In genomic region chr5:179746872-179747271, GRCh38 we compare ENCODE assay signal across 17 cellular contexts.
"Had no signal": no experiment of that assay in that cellular context is flagged by ENCODE, and none has a peak within 500 bp of the region (broad histone marks: within the 10 kb centered on the region; RNA-seq: fewer than 3 reads in every experiment).

No MANE protein-coding gene starts in this region.

- H3K27me3 ChIP-seq: esophagus squamous epithelium, heart right ventricle, spleen, upper lobe of right lung had no signal

- H3K4me3 Mint-ChIP-seq: activated CD4-positive, alpha-beta T cell treated with anti-CD3 and anti-CD28 coated beads for 36 hours; activated CD8-positive, alpha-beta memory T cell treated with anti-CD3 and anti-CD28 coated beads, Interleukin-2, amount 10 ng/mL, durations not matched to agents 7 days and 5 days; activated naive CD4-positive, alpha-beta T cell treated with anti-CD3 and anti-CD28 coated beads, Interleukin-2, amount 10 ng/mL, durations not matched to agents 7 days and 5 days; nephron; T-helper 2 cell treated with Interferon-gamma antibody and Interleukin-4, amounts not matched to agents 5 μg/mL and 100 μg/mL, for 36 hours had no signal

- DNase-seq: activated CD4-positive, alpha-beta T cell treated with anti-CD3 and anti-CD28 coated beads for 36 hours; activated CD4-positive, alpha-beta T cell treated with anti-CD3 and anti-CD28 coated beads, Interleukin-2, amount 50 U/mL, for 48 hours; activated CD8-positive, alpha-beta memory T cell treated with anti-CD3 and anti-CD28 coated beads, Interleukin-2, amount 10 ng/mL, durations not matched to agents 7 days and 5 days; activated naive CD4-positive, alpha-beta T cell treated with anti-CD3 and anti-CD28 coated beads, Interleukin-2, amount 10 ng/mL, durations not matched to agents 7 days and 5 days; aorta; cerebellar nuclear complex; effector CD8-positive, alpha-beta T cell; esophagus squamous epithelium; heart right ventricle; mesenchymal stem cell; nucleus accumbens; spleen; stimulated activated CD4-positive, alpha-beta T cell treated with anti-CD3 and anti-CD28 coated beads, Interleukin-4, amount 100 ng/mL, for 4 hours; stimulated activated naive CD4-positive, alpha-beta T cell had no signal

- H3K4me3 ChIP-seq: esophagus squamous epithelium, heart right ventricle, spleen, upper lobe of right lung had no signal

- H3K4me1 Mint-ChIP-seq: nephron had no signal

- H3K36me3 ChIP-seq: upper lobe of right lung had no signal

- H3K9me3 ChIP-seq: esophagus squamous epithelium, heart right ventricle, spleen, upper lobe of right lung had no signal

- ATAC-seq: activated CD4-positive, alpha-beta T cell treated with anti-CD3 and anti-CD28 coated beads for 36 hours; activated CD8-positive, alpha-beta memory T cell treated with anti-CD3 and anti-CD28 coated beads, Interleukin-2, amount 10 ng/mL, durations not matched to agents 7 days and 5 days; upper lobe of right lung had no signal

- H3K27me3 Mint-ChIP-seq: activated CD4-positive, alpha-beta T cell treated with anti-CD3 and anti-CD28 coated beads for 36 hours; activated CD8-positive, alpha-beta memory T cell treated with anti-CD3 and anti-CD28 coated beads, Interleukin-2, amount 10 ng/mL, durations not matched to agents 7 days and 5 days; activated naive CD4-positive, alpha-beta T cell treated with anti-CD3 and anti-CD28 coated beads, Interleukin-2, amount 10 ng/mL, durations not matched to agents 7 days and 5 days had no signal

- H3K9me3 Mint-ChIP-seq: activated naive CD4-positive, alpha-beta T cell treated with anti-CD3 and anti-CD28 coated beads, Interleukin-2, amount 10 ng/mL, durations not matched to agents 7 days and 5 days; nephron; T-helper 2 cell treated with Interferon-gamma antibody and Interleukin-4, amounts not matched to agents 5 μg/mL and 100 μg/mL, for 36 hours had no signal

- H3K27ac Mint-ChIP-seq: activated CD4-positive, alpha-beta T cell treated with anti-CD3 and anti-CD28 coated beads for 36 hours; activated CD8-positive, alpha-beta memory T cell treated with anti-CD3 and anti-CD28 coated beads, Interleukin-2, amount 10 ng/mL, durations not matched to agents 7 days and 5 days; activated naive CD4-positive, alpha-beta T cell treated with anti-CD3 and anti-CD28 coated beads, Interleukin-2, amount 10 ng/mL, durations not matched to agents 7 days and 5 days; nephron; T-helper 2 cell treated with Interferon-gamma antibody and Interleukin-4, amounts not matched to agents 5 μg/mL and 100 μg/mL, for 36 hours had no signal

- H3K27ac ChIP-seq: esophagus squamous epithelium, heart right ventricle, upper lobe of right lung had no signal
